ENCODE assay signal across 34 cellular contexts in genomic region chr9:7436754-7437153, GRCh38.
A peak's percentile ranks its signal among the peaks of the same experiment; 100 is the strongest.
DNase-seq lines count a peak whose midpoint lies in the region; ATAC-seq, FAIRE-seq and TF ChIP-seq lines count a peak whose summit lies in the region.
"Had no signal": no experiment of that assay in that cellular context is flagged by ENCODE, and none has a peak within 500 bp of the region (broad histone marks: within the 10 kb centered on the region; RNA-seq: fewer than 3 reads in every experiment).

No MANE protein-coding gene starts in this region.

- POLR2A ChIA-PET in HepG2 (lab: Yijun Ruan, JAX) (no interaction called here), A549 (lab: Yijun Ruan, JAX) (no interaction called here)

- H3K9ac ChIP-seq in HepG2 (ENCODE audit: insufficient read depth, low read depth, low read length) = no peak overlapping the region
- H3K9ac ChIP-seq: BLaER1; BLaER1 treated with 17β-estradiol and CSF1 and Interleukin-3, amounts not matched to agents 10 nM and 100 nM had no signal

- ATAC-seq in HepG2 = no peak
- ATAC-seq in right lobe of liver = no peak
- ATAC-seq in A549 = no peak
- ATAC-seq in GM18520 (IDR thresholded peaks at IDR 0.05; ENCODE audit: unreplicated experiment) = no peak
- ATAC-seq in Right ventricle myocardium superior (ENCODE audit: poor library complexity) = no peak
- ATAC-seq: CD8-positive, alpha-beta T cell had no signal

- H3K27me3 ChIP-seq in HepG2 (ENCODE audit: control insufficient read depth in 1 of 2, insufficient read depth in 2 of 2, low read length in 2 of 2) (no peaks in the 10 kb centered on the region), right lobe of liver (no peaks in the 10 kb centered on the region)
- H3K27me3 ChIP-seq: BE2C; BLaER1; BLaER1 treated with 17β-estradiol and CSF1 and Interleukin-3, amounts not matched to agents 10 nM and 100 nM had no signal

- no peak for DNase-seq in HepG2 (ENCODE audit: low spot score)
- no peak for DNase-seq in right lobe of liver
- no peak for DNase-seq in A549 (ENCODE audit: low read depth in 1 of 2, low spot score in 1 of 2)
- DNase-seq in progenitor cell of endocrine pancreas (ENCODE audit: low spot score, unreplicated experiment) = no peak
- no peak for DNase-seq in Right ventricle myocardium superior
- DNase-seq: 8988T; ACHN; AML-193; BE2C; C1 segment of cervical spinal cord; Caco-2; Calu3; CD4-positive, alpha-beta memory T cell; CD4-positive, alpha-beta T cell; CD4-positive, CD25-positive, alpha-beta regulatory T cell; CD8-positive, alpha-beta memory T cell; CD8-positive, alpha-beta T cell; COR-L47; DMS 273 treated with DMSO at 0.1 percent for 48 hours; DMS153; DMS53; DMS79; DMS79 treated with DMSO at 0.1 percent for 48 hours; DND-41; EL had no signal

- H3K27me3 Mint-ChIP-seq in progenitor cell of endocrine pancreas = no peaks in the 10 kb centered on the region
- H3K27me3 Mint-ChIP-seq: CD4-positive, alpha-beta T cell; CD4-positive, CD25-positive, alpha-beta regulatory T cell had no signal

- no peak overlapping the region for H2AFZ ChIP-seq in HepG2 (ENCODE audit: low read length)

- no peaks in the 10 kb centered on the region for H4K20me1 ChIP-seq in HepG2 (ENCODE audit: insufficient read depth, low read length)
- H4K20me1 ChIP-seq: BLaER1; BLaER1 treated with 17β-estradiol and CSF1 and Interleukin-3, amounts not matched to agents 10 nM and 100 nM had no signal

- H3K9me3 ChIP-seq in HepG2 (ENCODE audit: low read length) (peaks cover 12% of the 10 kb centered on the region), right lobe of liver (no peaks in the 10 kb centered on the region), A549 (peaks cover 11% of the 10 kb centered on the region; the same call in 2 of the 3 replicates)
- H3K9me3 ChIP-seq: BE2C had no signal

- intact Hi-C loops in HepG2 (cut with micrococcal nuclease; ENCODE audit: unreplicated experiment) = no loop called here
- intact Hi-C loops in right lobe of liver (cut with DNase I) = no loop called here
- intact Hi-C loops in Right ventricle myocardium superior (cut with DNase I) = no loop called here

- in situ Hi-C loops in HepG2 (cut with HindIII; ENCODE audit: extremely low pct_ligation_motif_present, low pct_unique_long_range_greater_than_20kb) = no loop called here

- no peak overlapping the region for H3K4me3 ChIP-seq in HepG2 (replicated peaks in 1 of 3; ENCODE audit: insufficient read depth in 1 of 3, low read depth in 2 of 3, low read length in 3 of 3)
- H3K4me3 ChIP-seq in right lobe of liver = no peak overlapping the region
- H3K4me3 ChIP-seq in A549 = no peak overlapping the region
- H3K4me3 ChIP-seq: BLaER1; BLaER1 treated with 17β-estradiol and CSF1 and Interleukin-3, amounts not matched to agents 10 nM and 100 nM had no signal

- H3K27ac Mint-ChIP-seq in progenitor cell of endocrine pancreas = peak overlapping the region; percentile 51
- H3K27ac Mint-ChIP-seq: B cell; CD14-positive monocyte; CD4-positive, alpha-beta memory T cell; CD4-positive, alpha-beta T cell; CD4-positive, CD25-positive, alpha-beta regulatory T cell; CD8-positive, alpha-beta memory T cell; CD8-positive, alpha-beta T cell had no signal

- H3K36me3 ChIP-seq in HepG2 (replicated peaks in 1 of 2; ENCODE audit: control insufficient read depth in 1 of 2, insufficient read depth in 2 of 2, low read length in 2 of 2) = no peaks in the 10 kb centered on the region
- no peaks in the 10 kb centered on the region for H3K36me3 ChIP-seq in right lobe of liver
- H3K36me3 ChIP-seq: BE2C; BLaER1; BLaER1 treated with 17β-estradiol and CSF1 and Interleukin-3, amounts not matched to agents 10 nM and 100 nM had no signal

- TF ChIP-seq RAD21 in HepG2 (CRISPR knock-in tag; IDR thresholded peaks at IDR 0.05) (no peak), A549 (conservative IDR thresholded peaks at IDR 0.05 in 1 of 2, IDR thresholded peaks at IDR 0.05 in 1 of 2) (no peak)

- H3K4me3 Mint-ChIP-seq in progenitor cell of endocrine pancreas (ENCODE audit: low read depth) = no peak overlapping the region
- H3K4me3 Mint-ChIP-seq: B cell; CD14-positive monocyte; CD4-positive, alpha-beta memory T cell; CD4-positive, alpha-beta T cell; CD8-positive, alpha-beta memory T cell; CD8-positive, alpha-beta T cell had no signal

- WGBS in HepG2 (ENCODE audit: low lambda C conversion rate) = 0% methylated on average over 2 of the region's 2 CpGs
- WGBS in right lobe of liver (ENCODE audit: insufficient coverage, low coverage, low lambda C conversion rate, missing lambda C conversion rate) = 40% methylated on average over 2 of the region's 2 CpGs
- WGBS in A549 (ENCODE audit: missing lambda C conversion rate) = 16% methylated on average over 2 of the region's 2 CpGs

- H3K79me2 ChIP-seq in HepG2 (ENCODE audit: insufficient read depth, low read length) = no peaks in the 10 kb centered on the region

- FAIRE-seq in HepG2 (lab: Jason Lieb, UNC) (no peak), A549 (lab: Jason Lieb, UNC) (no peak)
- FAIRE-seq: A204.1, D721Med had no signal

- H3K36me3 Mint-ChIP-seq in progenitor cell of endocrine pancreas (ENCODE audit: insufficient read depth) = peaks cover 4% of the 10 kb centered on the region
- H3K36me3 Mint-ChIP-seq: CD14-positive monocyte; CD4-positive, alpha-beta memory T cell; CD4-positive, CD25-positive, alpha-beta regulatory T cell; CD8-positive, alpha-beta memory T cell; CD8-positive, alpha-beta T cell had no signal

- CTCF ChIA-PET in HepG2 (lab: Yijun Ruan, JAX; ENCODE audit: low intra/inter-chr PET ratio, low total read pairs) (no interaction called here), A549 (lab: Yijun Ruan, JAX) (no interaction called here)

- no peak overlapping the region for H3K27ac ChIP-seq in HepG2 (ENCODE audit: extremely low read length, insufficient read depth, low read length)
- H3K27ac ChIP-seq in right lobe of liver = no peak overlapping the region
- H3K27ac ChIP-seq in A549 = no peak overlapping the region
- H3K27ac ChIP-seq: 22Rv1; BLaER1; BLaER1 treated with 17β-estradiol and CSF1 and Interleukin-3, amounts not matched to agents 10 nM and 100 nM; C4-2B had no signal

- TF ChIP-seq EP300 in HepG2 (IDR thresholded peaks at IDR 0.05; ENCODE audit: low read depth in 2 of 2, low read length in 2 of 2) (no peak), HepG2 (CRISPR knock-in tag; IDR thresholded peaks at IDR 0.05; ENCODE audit: borderline replicate concordance) (no peak), A549 (IDR thresholded peaks at IDR 0.05) (no peak)

- H3K4me2 ChIP-seq in HepG2 (ENCODE audit: low read depth, low read length) (no peak overlapping the region), A549 (no peak overlapping the region)
- H3K4me2 ChIP-seq: BLaER1; BLaER1 treated with 17β-estradiol and CSF1 and Interleukin-3, amounts not matched to agents 10 nM and 100 nM had no signal

- H3K4me1 ChIP-seq in HepG2 (ENCODE audit: insufficient read depth, low read length) (no peaks in the 10 kb centered on the region), right lobe of liver (no peaks in the 10 kb centered on the region), A549 (no peaks in the 10 kb centered on the region)
- H3K4me1 ChIP-seq: BE2C, BLaER1, Caco-2 had no signal

- peaks cover 6% of the 10 kb centered on the region for H3K4me1 Mint-ChIP-seq in progenitor cell of endocrine pancreas (ENCODE audit: low read depth)
- H3K4me1 Mint-ChIP-seq: B cell; CD14-positive monocyte; CD4-positive, alpha-beta memory T cell; CD4-positive, CD25-positive, alpha-beta regulatory T cell; CD8-positive, alpha-beta memory T cell had no signal

- TF ChIP-seq CTCF in HepG2 (CRISPR knock-in tag; IDR thresholded peaks at IDR 0.05) = no peak
- TF ChIP-seq CTCF in right lobe of liver (IDR thresholded peaks at IDR 0.05) = no peak
- no peak for TF ChIP-seq CTCF in A549 (IDR thresholded peaks at IDR 0.05)
- TF ChIP-seq CTCF in progenitor cell of endocrine pancreas (IDR thresholded peaks at IDR 0.05; ENCODE audit: unreplicated experiment) = no peak

- no TSS peak for BruUV-seq in HepG2 (replicated peaks; lab: Mats Ljungman, UMichigan)

- H3K9me3 Mint-ChIP-seq in progenitor cell of endocrine pancreas (ENCODE audit: low read depth) = peaks cover 11% of the 10 kb centered on the region

- TF ChIP-seq POLR2A in HepG2 (IDR thresholded peaks at IDR 0.05; ENCODE audit: insufficient read depth in 1 of 2, low read depth in 2 of 2, low read length in 2 of 2) = no peak
- no peak for TF ChIP-seq POLR2A in right lobe of liver (IDR thresholded peaks at IDR 0.05)
- TF ChIP-seq POLR2A in A549 (IDR thresholded peaks at IDR 0.05; ENCODE audit: low read length) = no peak

TF ChIP-seq in HepG2, 621 proteins besides CTCF, POLR2A, EP300 and RAD21 (continues in another document):
- peak; percentile 27 to 73; a peak in 2 of 4 replicates for TF ChIP-seq MAFK (conservative IDR thresholded peaks at IDR 0.05 in 1 of 2, IDR thresholded peaks at IDR 0.05 in 1 of 2; ENCODE audit: low read length in 2 of 2)

TF ChIP-seq in A549, 52 proteins besides CTCF, POLR2A, EP300 and RAD21:
- TF ChIP-seq JUNB (IDR thresholded peaks at IDR 0.05) (no peak), USF2 (IDR thresholded peaks at IDR 0.05) (no peak), NFE2L2 (conservative IDR thresholded peaks at IDR 0.05; ENCODE audit: low read length) (no peak), ATOH8 (CRISPR knock-in tag; IDR thresholded peaks at IDR 0.05; ENCODE audit: low read depth) (no peak), TP53 (CRISPR knock-in tag; IDR thresholded peaks at IDR 0.05) (no peak), MAFK (IDR thresholded peaks at IDR 0.05; ENCODE audit: partially characterized antibody) (peak; percentile 51)

Comparison
In these comparisons a context has a peak if more than half of its experiments do, and no peak if none do; other contexts are left out.
1. Of the 38 proteins assayed by ChIP-seq in both HepG2 and A549: peak only in HepG2: none; only in A549: none; in both: MAFK; in neither: 37.